In the genomic region with DNA sequence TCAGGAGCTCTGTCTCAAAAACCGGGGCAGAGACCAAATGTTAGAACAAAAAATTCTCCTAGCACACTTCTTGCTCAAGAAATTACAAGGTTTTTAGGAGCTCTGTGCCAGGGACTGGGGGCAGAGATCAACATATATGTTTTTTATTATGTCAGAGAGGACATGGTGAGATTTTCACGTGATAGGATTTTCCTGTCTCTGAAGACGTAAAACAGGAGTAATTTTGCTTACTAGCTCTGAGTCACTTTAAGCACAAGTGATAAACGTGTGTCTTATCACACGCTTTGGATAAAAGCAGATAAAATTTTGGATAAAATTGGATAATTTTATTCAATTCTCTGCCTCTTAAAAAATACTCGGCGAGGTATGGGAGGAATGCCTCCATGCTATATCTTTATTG, we compare ENCODE assay signal across 1 cellular context.
TF ChIP-seq lines count a peak whose summit lies in the region.

No MANE protein-coding gene starts in this region.

TF ChIP-seq in HepG2, 621 proteins besides CTCF, POLR2A, EP300 and RAD21 (continued from another document):
- no peak for TF ChIP-seq SMAD1 (CRISPR knock-in tag; IDR thresholded peaks at IDR 0.05; ENCODE audit: borderline replicate concordance, low read depth)
- TF ChIP-seq, protein P1, sequence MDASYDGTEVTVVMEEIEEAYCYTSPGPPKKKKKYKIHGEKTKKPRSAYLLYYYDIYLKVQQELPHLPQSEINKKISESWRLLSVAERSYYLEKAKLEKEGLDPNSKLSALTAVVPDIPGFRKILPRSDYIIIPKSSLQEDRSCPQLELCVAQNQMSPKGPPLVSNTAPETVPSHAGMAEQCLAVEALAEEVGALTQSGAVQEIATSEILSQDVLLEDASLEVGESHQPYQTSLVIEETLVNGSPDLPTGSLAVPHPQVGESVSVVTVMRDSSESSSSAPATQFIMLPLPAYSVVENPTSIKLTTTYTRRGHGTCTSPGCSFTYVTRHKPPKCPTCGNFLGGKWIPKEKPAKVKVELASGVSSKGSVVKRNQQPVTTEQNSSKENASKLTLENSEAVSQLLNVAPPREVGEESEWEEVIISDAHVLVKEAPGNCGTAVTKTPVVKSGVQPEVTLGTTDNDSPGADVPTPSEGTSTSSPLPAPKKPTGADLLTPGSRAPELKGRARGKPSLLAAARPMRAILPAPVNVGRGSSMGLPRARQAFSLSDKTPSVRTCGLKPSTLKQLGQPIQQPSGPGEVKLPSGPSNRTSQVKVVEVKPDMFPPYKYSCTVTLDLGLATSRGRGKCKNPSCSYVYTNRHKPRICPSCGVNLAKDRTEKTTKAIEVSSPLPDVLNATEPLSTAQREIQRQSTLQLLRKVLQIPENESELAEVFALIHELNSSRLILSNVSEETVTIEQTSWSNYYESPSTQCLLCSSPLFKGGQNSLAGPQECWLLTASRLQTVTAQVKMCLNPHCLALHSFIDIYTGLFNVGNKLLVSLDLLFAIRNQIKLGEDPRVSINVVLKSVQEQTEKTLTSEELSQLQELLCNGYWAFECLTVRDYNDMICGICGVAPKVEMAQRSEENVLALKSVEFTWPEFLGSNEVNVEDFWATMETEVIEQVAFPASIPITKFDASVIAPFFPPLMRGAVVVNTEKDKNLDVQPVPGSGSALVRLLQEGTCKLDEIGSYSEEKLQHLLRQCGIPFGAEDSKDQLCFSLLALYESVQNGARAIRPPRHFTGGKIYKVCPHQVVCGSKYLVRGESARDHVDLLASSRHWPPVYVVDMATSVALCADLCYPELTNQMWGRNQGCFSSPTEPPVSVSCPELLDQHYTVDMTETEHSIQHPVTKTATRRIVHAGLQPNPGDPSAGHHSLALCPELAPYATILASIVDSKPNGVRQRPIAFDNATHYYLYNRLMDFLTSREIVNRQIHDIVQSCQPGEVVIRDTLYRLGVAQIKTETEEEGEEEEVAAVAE (CRISPR knock-in tag; IDR thresholded peaks at IDR 0.05; ENCODE audit: borderline replicate concordance) = no peak
- TF ChIP-seq, protein P2, sequence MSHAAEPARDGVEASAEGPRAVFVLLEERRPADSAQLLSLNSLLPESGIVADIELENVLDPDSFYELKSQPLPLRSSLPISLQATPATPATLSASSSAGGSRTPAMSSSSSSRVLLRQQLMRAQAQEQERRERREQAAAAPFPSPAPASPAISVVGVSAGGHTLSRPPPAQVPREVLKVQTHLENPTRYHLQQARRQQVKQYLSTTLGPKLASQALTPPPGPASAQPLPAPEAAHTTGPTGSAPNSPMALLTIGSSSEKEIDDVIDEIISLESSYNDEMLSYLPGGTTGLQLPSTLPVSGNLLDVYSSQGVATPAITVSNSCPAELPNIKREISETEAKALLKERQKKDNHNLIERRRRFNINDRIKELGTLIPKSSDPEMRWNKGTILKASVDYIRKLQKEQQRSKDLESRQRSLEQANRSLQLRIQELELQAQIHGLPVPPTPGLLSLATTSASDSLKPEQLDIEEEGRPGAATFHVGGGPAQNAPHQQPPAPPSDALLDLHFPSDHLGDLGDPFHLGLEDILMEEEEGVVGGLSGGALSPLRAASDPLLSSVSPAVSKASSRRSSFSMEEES (CRISPR knock-in tag; IDR thresholded peaks at IDR 0.05) = no peak
- TF ChIP-seq SATB2 (CRISPR knock-in tag; IDR thresholded peaks at IDR 0.05) = no peak
- TF ChIP-seq HMG20B (CRISPR knock-in tag; conservative IDR thresholded peaks at IDR 0.05) = no peak
- no peak for TF ChIP-seq ZFP36 (IDR thresholded peaks at IDR 0.05; ENCODE audit: borderline replicate concordance, low read depth, low read length, partially characterized antibody)
- no peak for TF ChIP-seq HDAC6 (IDR thresholded peaks at IDR 0.05; ENCODE audit: low read depth, low read length)
- no peak for TF ChIP-seq ZFP91 (CRISPR knock-in tag; IDR thresholded peaks at IDR 0.05; ENCODE audit: borderline replicate concordance)
- no peak for TF ChIP-seq ZNF770 (CRISPR knock-in tag; IDR thresholded peaks at IDR 0.05)
- no peak for TF ChIP-seq ZNF563 (CRISPR knock-in tag; IDR thresholded peaks at IDR 0.05)
- no peak for TF ChIP-seq REL (CRISPR knock-in tag; conservative IDR thresholded peaks at IDR 0.05)
- TF ChIP-seq, protein P3, sequence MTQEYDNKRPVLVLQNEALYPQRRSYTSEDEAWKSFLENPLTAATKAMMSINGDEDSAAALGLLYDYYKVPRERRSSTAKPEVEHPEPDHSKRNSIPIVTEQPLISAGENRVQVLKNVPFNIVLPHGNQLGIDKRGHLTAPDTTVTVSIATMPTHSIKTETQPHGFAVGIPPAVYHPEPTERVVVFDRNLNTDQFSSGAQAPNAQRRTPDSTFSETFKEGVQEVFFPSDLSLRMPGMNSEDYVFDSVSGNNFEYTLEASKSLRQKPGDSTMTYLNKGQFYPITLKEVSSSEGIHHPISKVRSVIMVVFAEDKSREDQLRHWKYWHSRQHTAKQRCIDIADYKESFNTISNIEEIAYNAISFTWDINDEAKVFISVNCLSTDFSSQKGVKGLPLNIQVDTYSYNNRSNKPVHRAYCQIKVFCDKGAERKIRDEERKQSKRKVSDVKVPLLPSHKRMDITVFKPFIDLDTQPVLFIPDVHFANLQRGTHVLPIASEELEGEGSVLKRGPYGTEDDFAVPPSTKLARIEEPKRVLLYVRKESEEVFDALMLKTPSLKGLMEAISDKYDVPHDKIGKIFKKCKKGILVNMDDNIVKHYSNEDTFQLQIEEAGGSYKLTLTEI (CRISPR knock-in tag; conservative IDR thresholded peaks at IDR 0.05) = no peak
- no peak for TF ChIP-seq NKX3-1 (CRISPR knock-in tag; IDR thresholded peaks at IDR 0.05)
